Comparison of ENCODE assay signal across 19 cellular contexts in genomic region chr17:63780928-63781327, GRCh38. TPM values are rescaled to one million over a fixed set of nuclear protein-coding genes. Genes with fewer than 3 reads are reported as not detected.
DNase-seq lines count a peak whose midpoint lies in the region; ATAC-seq and TF ChIP-seq lines count a peak whose summit lies in the region.
"Had no signal": no experiment of that assay in that cellular context is flagged by ENCODE, and none has a peak within 500 bp of the region (broad histone marks: within the 10 kb centered on the region; RNA-seq: fewer than 3 reads in every experiment).

No MANE protein-coding gene starts in this region.

- TF ChIP-seq CTCF in SK-N-SH (IDR thresholded peaks at IDR 0.05), result no peak
- TF ChIP-seq CTCF in HFFc6 (IDR thresholded peaks at IDR 0.05), result no peak
- TF ChIP-seq CTCF in body of pancreas (IDR thresholded peaks at IDR 0.05), result no peak

- no peak overlapping the region for H2BK12ac ChIP-seq in trophoblast cell (ENCODE audit: low read length)

- peaks cover 26% of the 10 kb centered on the region for H3K36me3 Mint-ChIP-seq in HFFc6 (ENCODE audit: low read depth)

- TF ChIP-seq POLR2A in body of pancreas (IDR thresholded peaks at IDR 0.05), result no peak

- no peak overlapping the region for H4K12ac ChIP-seq in trophoblast cell (ENCODE audit: low read depth, low read length)

- H3K9ac ChIP-seq in SK-N-SH (no peak overlapping the region), trophoblast cell (ENCODE audit: low read length) (no peak overlapping the region)
- H3K9ac ChIP-seq: KMS-11 had no signal

- H3K9me3 Mint-ChIP-seq in HFFc6, result no peaks in the 10 kb centered on the region
- H3K9me3 Mint-ChIP-seq: CD14-positive monocyte, endodermal cell, memory B cell had no signal

- no peaks in the 10 kb centered on the region for H3K27me3 ChIP-seq in SK-N-SH (ENCODE audit: insufficient read depth)
- H3K27me3 ChIP-seq in body of pancreas, result no peaks in the 10 kb centered on the region
- no peaks in the 10 kb centered on the region for H3K27me3 ChIP-seq in trophoblast cell (ENCODE audit: insufficient read depth, low read length)
- no peaks in the 10 kb centered on the region for H3K27me3 ChIP-seq in aorta (ENCODE audit: control insufficient read depth in 1 of 2, insufficient read depth in 2 of 2, low read length in 1 of 2)
- H3K27me3 ChIP-seq: gastroesophageal sphincter, right lobe of liver, thyroid gland had no signal

- no peak overlapping the region for H2BK120ac ChIP-seq in trophoblast cell (ENCODE audit: insufficient read depth, low read length, poor library complexity)

- H3K9me2 ChIP-seq in SK-N-SH, result no peaks in the 10 kb centered on the region

- POLR2A ChIA-PET in SK-N-SH (lab: Yijun Ruan, JAX), result interaction anchor here (0.8 to 1.3 kb wide), 2 partner anchors 18 to 46 kb away, joined by 3 to 4 read pairs; partner anchors contain the start of gene PSMC5

- H2BK5ac ChIP-seq in trophoblast cell (ENCODE audit: low read depth, low read length, poor library complexity), result no peak overlapping the region

- no peak for DNase-seq in SK-N-SH
- no peak for DNase-seq in HFFc6
- no peak for DNase-seq in body of pancreas
- DNase-seq in trophoblast cell, result no peak
- DNase-seq in epidermal melanocyte (ENCODE audit: insufficient read length, low spot score), result no peak
- no peak for DNase-seq in GDM1 (lab: John Stamatoyannopoulos, UW)
- DNase-seq in aorta, result no peak
- DNase-seq: 8988T; activated naive CD4-positive, alpha-beta T cell treated with anti-CD3 and anti-CD28 coated beads, Interleukin-2, amount 50 U/mL, for 16 hours; endodermal cell; NCI-H345; right lobe of liver; stimulated activated CD4-positive, alpha-beta T cell treated with anti-CD3 and anti-CD28 coated beads, Interleukin-2, amount 100 ng/mL, for 48 hours; thyroid gland had no signal

- no peak for TF ChIP-seq EP300 in SK-N-SH (IDR thresholded peaks at IDR 0.05; ENCODE audit: borderline replicate concordance in 1 of 2, low read depth in 1 of 2, low read length in 1 of 2)

- H3K9me3 ChIP-seq in SK-N-SH (no peaks in the 10 kb centered on the region), body of pancreas (no peaks in the 10 kb centered on the region), trophoblast cell (ENCODE audit: insufficient read depth, low read depth, low read length) (no peaks in the 10 kb centered on the region), aorta (ENCODE audit: control insufficient read depth, low read length) (no peaks in the 10 kb centered on the region)
- H3K9me3 ChIP-seq: gastroesophageal sphincter, right lobe of liver, thyroid gland had no signal

- H2AFZ ChIP-seq in SK-N-SH (ENCODE audit: low read depth), result no peak overlapping the region
- no peak overlapping the region for H2AFZ ChIP-seq in trophoblast cell (ENCODE audit: insufficient read depth, low read length, poor library complexity)

- peak overlapping the region; percentile 5; the same call in 1 of the 2 replicates for H3K4me3 Mint-ChIP-seq in HFFc6
- H3K4me3 Mint-ChIP-seq: CD14-positive monocyte, endodermal cell, memory B cell had no signal

- intact Hi-C loops in body of pancreas (cut with DNase I) (no loop called here), aorta (cut with DNase I) (no loop called here)

- H3K79me1 ChIP-seq in trophoblast cell (ENCODE audit: low read length), result no peaks in the 10 kb centered on the region

- H3K18ac ChIP-seq in trophoblast cell (ENCODE audit: low read length), result no peak overlapping the region

- H3K4me3 ChIP-seq in SK-N-SH (ENCODE audit: low read depth in 2 of 2, low read length in 1 of 2) (no peak overlapping the region), body of pancreas (no peak overlapping the region), trophoblast cell (ENCODE audit: low read depth, low read length) (no peak overlapping the region), aorta (ENCODE audit: low read length in 2 of 2) (no peak overlapping the region)
- H3K4me3 ChIP-seq: gastroesophageal sphincter, right lobe of liver, thyroid gland had no signal

- WGBS in SK-N-SH (ENCODE audit: low lambda C conversion rate), result 98% methylated on average over 4 of the region's 4 CpGs
- 98 to 99% methylated on average over 4 of the region's 4 CpGs for WGBS in body of pancreas, 2 donors
- no CpG with 5 or more reads among the region's 4 CpGs for WGBS in trophoblast cell (ENCODE audit: extremely low coverage, insufficient coverage, insufficient read length)
- 94 to 97% methylated on average over 4 of the region's 4 CpGs for WGBS in aorta, 2 donors

- ATAC-seq in SK-N-SH treated with all-trans-retinoic acid at 6 μM for 48 hours (no peak), body of pancreas (no peak), aorta (ENCODE audit: low FRiP score) (no peak)
- ATAC-seq: gastroesophageal sphincter had no signal

- H3K27me3 Mint-ChIP-seq in HFFc6 (ENCODE audit: insufficient read depth), result no peaks in the 10 kb centered on the region; the same call in 1 of the 2 replicates
- H3K27me3 Mint-ChIP-seq: memory B cell had no signal

- H3K23ac ChIP-seq in trophoblast cell (ENCODE audit: low read length), result no peak overlapping the region

- TF ChIP-seq RAD21 in SK-N-SH (IDR thresholded peaks at IDR 0.05; ENCODE audit: low read length), result no peak

- no peak overlapping the region for H4K91ac ChIP-seq in trophoblast cell (ENCODE audit: low read depth, low read length)

- H3K79me2 ChIP-seq in SK-N-SH (ENCODE audit: insufficient read depth), result peaks cover 100% of the 10 kb centered on the region
- peaks cover 23% of the 10 kb centered on the region for H3K79me2 ChIP-seq in trophoblast cell (ENCODE audit: control insufficient read depth, insufficient read depth, low read length, poor library complexity)

- H3K4ac ChIP-seq in trophoblast cell (ENCODE audit: low read depth, low read length), result peak overlapping the region; percentile 47

- peaks cover 4 to 22% of the 10 kb centered on the region in 2 experiments for H3K4me1 ChIP-seq in SK-N-SH (ENCODE audit: control insufficient read depth in 1 of 2, insufficient read depth in 2 of 2, low read depth in 1 of 2, low read length in 1 of 2)
- peaks cover 55% of the 10 kb centered on the region for H3K4me1 ChIP-seq in body of pancreas
- H3K4me1 ChIP-seq in trophoblast cell (ENCODE audit: control insufficient read depth in 1 of 2, insufficient read depth in 2 of 2, low read length in 2 of 2), result peaks cover 0 to 3% of the 10 kb centered on the region in 2 experiments
- H3K4me1 ChIP-seq in aorta (ENCODE audit: control insufficient read depth in 1 of 2, insufficient read depth in 2 of 2, low read length in 2 of 2), result no peaks in the 10 kb centered on the region

- H3F3A ChIP-seq in SK-N-SH (replicated peaks; ENCODE audit: insufficient read depth), result peaks cover 14% of the 10 kb centered on the region

- peaks cover 71% of the 10 kb centered on the region for H3K4me1 Mint-ChIP-seq in HFFc6 (ENCODE audit: low read depth)

- H2AK5ac ChIP-seq in trophoblast cell (ENCODE audit: low read length), result no peak overlapping the region

- H3K36me3 ChIP-seq in SK-N-SH (replicated peaks in 1 of 2; ENCODE audit: control insufficient read depth in 1 of 2, insufficient read depth in 2 of 2, low read length in 1 of 2) (peaks cover 34 to 71% of the 10 kb centered on the region in 2 experiments), body of pancreas (replicated peaks in 1 of 2; ENCODE audit: insufficient read depth in 1 of 2, low read depth in 2 of 2) (peaks cover 0 to 1% of the 10 kb centered on the region in 2 donors), trophoblast cell (ENCODE audit: control insufficient read depth in 1 of 2, insufficient read depth in 2 of 2, low read length in 2 of 2) (peaks cover 15 to 17% of the 10 kb centered on the region in 2 experiments), aorta (ENCODE audit: control insufficient read depth in 1 of 2, insufficient read depth in 2 of 2, low read length in 1 of 2) (no peaks in the 10 kb centered on the region)
- H3K36me3 ChIP-seq: thyroid gland had no signal

- H3K4me2 ChIP-seq in SK-N-SH (peak overlapping the region; percentile 14; the same call in 1 of the 2 replicates), trophoblast cell (ENCODE audit: low read length) (no peak overlapping the region)
- H3K4me2 ChIP-seq: KMS-11 had no signal

- H3K27ac Mint-ChIP-seq in HFFc6, result peak overlapping the region; percentile 42
- H3K27ac Mint-ChIP-seq: endodermal cell, memory B cell had no signal

- H3K27ac ChIP-seq in SK-N-SH (ENCODE audit: low read depth in 2 of 2, low read length in 1 of 2) (no peak overlapping the region), body of pancreas (peak overlapping the region in 3 of 4 donors; percentile 13 to 65 (median 26)), trophoblast cell (ENCODE audit: low read depth, low read length) (no peak overlapping the region), aorta (ENCODE audit: low read depth in 1 of 2, low read length in 2 of 2) (no peak overlapping the region)
- H3K27ac ChIP-seq: gastroesophageal sphincter, KMS-11, right lobe of liver, thyroid gland had no signal

- CTCF ChIA-PET in SK-N-SH (lab: Yijun Ruan, JAX), result interaction anchor here (1.0 to 1.4 kb wide), 3 partner anchors 23 to 168 kb away, joined by 3 to 5 read pairs (median 3); no protein-coding TSS in a partner anchor

- H4K20me1 ChIP-seq in SK-N-SH (ENCODE audit: insufficient read depth), result peaks cover 100% of the 10 kb centered on the region

- no peak overlapping the region for H4K8ac ChIP-seq in trophoblast cell (ENCODE audit: low read depth, low read length)

- H3K14ac ChIP-seq in trophoblast cell (ENCODE audit: low read length), result no peak overlapping the region

RNA-seq across cellular contexts. Expression of gene DDX42, which starts 7.0 kb away (rescaled TPM):
- 115 and 143 TPM in 2 replicates for polyA plus RNA-seq in SK-N-SH (2012; rRNA removed)
- polyA plus RNA-seq in SK-N-SH (2012; cell fraction: cytosol; rRNA removed), result 88.6 and 100 TPM in 2 replicates
- 286 and 396 TPM in 2 replicates for polyA plus RNA-seq in SK-N-SH (2012; cell fraction: nucleus; rRNA removed)
- total RNA-seq in HFFc6 (2021; fragmentation: NEBNext Ultra II Directional; extraction: Animal tissue kit (Norgen Biotek cat#: 25700)), result 10 to 100 TPM; 76.2 to 88.4 (median 80.2) TPM
- 100 to 1,000 TPM; 114 to 116 TPM for total RNA-seq in body of pancreas
- 54.6 and 57.5 TPM in 2 replicates for polyA plus RNA-seq in trophoblast cell (2013)
- total RNA-seq in aorta, result 100 to 1,000 TPM; 120 to 136 TPM
- polyA plus RNA-seq in aorta, result 10 to 100 TPM; 63.7 to 89.3 TPM

RNA-seq across cellular contexts. Expression of gene CCDC47, which starts 7.5 kb away (rescaled TPM):
- polyA plus RNA-seq in SK-N-SH (2012; rRNA removed), result 76.6 and 90.7 TPM in 2 replicates
- polyA plus RNA-seq in SK-N-SH (2012; cell fraction: cytosol; rRNA removed), result 109 and 134 TPM in 2 replicates
- 48.9 and 56.0 TPM in 2 replicates for polyA plus RNA-seq in SK-N-SH (2012; cell fraction: nucleus; rRNA removed)
- 10 to 100 TPM; 70.5 to 83.2 (median 74.8) TPM for total RNA-seq in HFFc6 (2021; fragmentation: NEBNext Ultra II Directional; extraction: Animal tissue kit (Norgen Biotek cat#: 25700))
- total RNA-seq in body of pancreas, result 10 to 100 TPM; 42.2 to 56.8 TPM
- 77.1 and 78.4 TPM in 2 replicates for polyA plus RNA-seq in trophoblast cell (2013)
- total RNA-seq in aorta, result 10 to 100 TPM; 62.7 to 65.8 TPM
- polyA plus RNA-seq in aorta, result 10 to 100 TPM; 27.9 to 35.2 TPM

RNA-seq across cellular contexts. Expression of gene STRADA, which starts 39.3 kb away (rescaled TPM):
- polyA plus RNA-seq in SK-N-SH (2012; rRNA removed) (37.3 and 45.0 TPM in 2 replicates), aorta (10 to 100 TPM; 10.8 to 43.0 TPM)
- polyA plus RNA-seq in SK-N-SH (2012; cell fraction: cytosol; rRNA removed), result 24.8 and 31.1 TPM in 2 replicates
- 159 and 201 TPM in 2 replicates for polyA plus RNA-seq in SK-N-SH (2012; cell fraction: nucleus; rRNA removed)
- 10 to 100 TPM; 18.2 to 24.1 (median 21.6) TPM for total RNA-seq in HFFc6 (2021; fragmentation: NEBNext Ultra II Directional; extraction: Animal tissue kit (Norgen Biotek cat#: 25700))
- total RNA-seq in body of pancreas (10 to 100 TPM; 25.4 to 26.7 TPM), aorta (10 to 100 TPM; 39.0 to 63.8 TPM)
- 13.0 and 13.1 TPM in 2 replicates for polyA plus RNA-seq in trophoblast cell (2013)

RNA-seq across cellular contexts. Expression of gene PSMC5, which starts 46.3 kb away (rescaled TPM):
- polyA plus RNA-seq in SK-N-SH (2012; rRNA removed) (424 and 468 TPM in 2 replicates), aorta (100 to 1,000 TPM; 144 to 208 TPM)
- 441 and 497 TPM in 2 replicates for polyA plus RNA-seq in SK-N-SH (2012; cell fraction: cytosol; rRNA removed)
- 369 and 384 TPM in 2 replicates for polyA plus RNA-seq in SK-N-SH (2012; cell fraction: nucleus; rRNA removed)
- 100 to 1,000 TPM; 156 to 206 (median 179) TPM for total RNA-seq in HFFc6 (2021; fragmentation: NEBNext Ultra II Directional; extraction: Animal tissue kit (Norgen Biotek cat#: 25700))
- total RNA-seq in body of pancreas (10 to 100 TPM; 55.0 to 59.4 TPM), aorta (10 to 100 TPM; 81.1 to 92.9 TPM)
- polyA plus RNA-seq in trophoblast cell (2013), result 115 and 118 TPM in 2 replicates

RNA-seq across cellular contexts. Expression of gene FTSJ3, which starts 46.5 kb away (rescaled TPM):
- 148 and 180 TPM in 2 replicates for polyA plus RNA-seq in SK-N-SH (2012; rRNA removed)
- 147 and 150 TPM in 2 replicates for polyA plus RNA-seq in SK-N-SH (2012; cell fraction: cytosol; rRNA removed)
- polyA plus RNA-seq in SK-N-SH (2012; cell fraction: nucleus; rRNA removed), result 242 and 303 TPM in 2 replicates
- 10 to 100 TPM; 43.2 to 55.1 (median 47.5) TPM for total RNA-seq in HFFc6 (2021; fragmentation: NEBNext Ultra II Directional; extraction: Animal tissue kit (Norgen Biotek cat#: 25700))
- total RNA-seq in body of pancreas, result 10 to 100 TPM; 22.7 to 30.9 TPM
- polyA plus RNA-seq in trophoblast cell (2013), result 31.9 and 33.0 TPM in 2 replicates
- total RNA-seq in aorta, result 10 to 100 TPM; 29.4 to 38.1 TPM
- 10 to 100 TPM; 10.0 to 30.0 TPM for polyA plus RNA-seq in aorta

Comparison
In these comparisons a context has a peak if more than half of its experiments do, and no peak if none do; other contexts are left out.
1. H3K27ac ChIP-seq: peak in body of pancreas (3 of 4); none in SK-N-SH (0 of 2), trophoblast cell (single experiment) and aorta (0 of 2).